Comparison of ENCODE assay signal across 8 cellular contexts in the genomic region with DNA sequence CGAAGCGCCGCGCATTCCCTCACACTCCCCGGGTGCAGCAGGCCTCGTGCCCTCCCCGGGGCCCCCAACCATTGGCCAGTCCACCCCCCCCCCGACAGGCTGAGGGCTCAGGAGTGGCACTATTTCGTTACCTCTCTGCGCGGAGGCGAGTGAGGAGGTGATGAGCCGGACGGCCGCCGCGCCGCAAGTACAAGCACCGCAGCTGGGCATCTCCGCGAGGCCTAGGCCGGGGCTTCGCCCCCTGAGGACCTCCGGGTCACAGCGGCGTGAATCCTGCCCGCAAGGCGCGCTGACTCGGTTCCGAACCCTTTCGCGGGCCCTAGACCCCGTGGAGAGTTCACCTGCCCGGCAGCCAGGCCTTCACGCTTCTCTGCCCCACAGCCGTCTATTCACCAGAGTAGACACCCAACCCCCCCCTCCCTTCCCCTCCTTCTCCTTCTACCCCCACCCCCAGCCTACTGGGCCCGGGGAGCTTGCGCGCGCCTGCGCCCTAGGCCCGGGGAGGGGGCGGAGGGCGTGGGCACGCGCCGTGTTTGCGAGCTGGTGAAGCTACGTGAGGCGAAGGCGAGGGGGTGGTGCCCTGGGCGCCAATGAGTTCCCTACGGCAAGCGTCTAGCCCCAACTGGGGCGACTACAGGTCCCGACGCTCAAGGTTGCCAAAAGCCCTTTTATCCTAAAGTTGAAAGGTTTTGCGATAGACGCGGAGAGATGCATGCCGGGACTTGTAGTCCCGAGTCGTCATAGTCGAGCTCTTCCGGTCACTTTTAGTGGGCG. TPM values are rescaled to one million over a fixed set of nuclear protein-coding genes. Genes with fewer than 3 reads are reported as not detected.
DNase-seq lines count a peak whose midpoint lies in the region; ATAC-seq and TF ChIP-seq lines count a peak whose summit lies in the region.

A gene (minus strand): TSS at position 399 of the 774 bp plus-strand sequence. CDS start 189 bp downstream, at position 210.

- H3K27me3 ChIP-seq in KMS-11 (ENCODE audit: insufficient read depth, low read depth) (no peaks in the 10 kb centered on the region), Panc1 (ENCODE audit: control insufficient read depth, insufficient read depth, low read length) (no peaks in the 10 kb centered on the region), mucosa of stomach (ENCODE audit: control insufficient read depth, insufficient read depth, low read length) (no peaks in the 10 kb centered on the region)

- CTCF ChIA-PET in Panc1 (lab: Charles Lee), result interaction anchor here (0.6 to 1.2 kb wide), 3 partner anchors 9 to 113 kb away, joined by 3 read pairs; no protein-coding TSS in a partner anchor

- BruUV-seq in Panc1 (replicated peaks; lab: Mats Ljungman, UMichigan), result no TSS peak

- POLR2A ChIA-PET in Panc1 (lab: Charles Lee), result interaction anchor here (0.5 to 1.4 kb wide), 7 partner anchors 65 to 825 kb away, joined by 3 to 12 read pairs (median 3); a partner anchor contains a TSS

- no peak within 1 kb of the TSS for H3K4me3 ChIP-seq in KMS-11 (IDR thresholded peaks at IDR 0.05; ENCODE audit: insufficient read depth, low read depth, low read length)
- H3K4me3 ChIP-seq in Panc1 (ENCODE audit: low read depth in 2 of 2, low read length in 2 of 2), result peak within 1 kb of the TSS; percentile 83 to 85
- H3K4me3 ChIP-seq in mucosa of stomach (ENCODE audit: low read length), result peak within 1 kb of the TSS; percentile 86

- peak; percentile 82 for DNase-seq in DMS53 treated with DMSO at 0.1 percent for 48 hours (lab: John Stamatoyannopoulos, UW; ENCODE audit: unreplicated experiment)
- DNase-seq in Panc1 (ENCODE audit: low read depth, low spot score), result peak; percentile 89
- DNase-seq in activated T-cell treated with anti-CD3 and anti-CD28 coated beads, Interleukin-2, amount 50 U/mL, for 4 hours, result peak; percentile 90
- peak; percentile 90 for DNase-seq in stimulated activated CD8-positive, alpha-beta memory T cell treated with anti-CD3 and anti-CD28 coated beads, Interleukin-4, amount 100 ng/mL, for 48 hours

- H2AFZ ChIP-seq in KMS-11 (ENCODE audit: low read depth), result peak within 1 kb of the TSS; percentile 87

- no peaks in the 10 kb centered on the region for H3K27me3 Mint-ChIP-seq in activated T-cell treated with anti-CD3 and anti-CD28 coated beads, Interleukin-2, amount 50 U/mL, for 4 hours (ENCODE audit: low read depth)

- intact Hi-C loops in Panc1 (cut with micrococcal nuclease; ENCODE audit: unreplicated experiment), result no loop called here

- H3K36me3 Mint-ChIP-seq in activated T-cell treated with anti-CD3 and anti-CD28 coated beads, Interleukin-2, amount 50 U/mL, for 4 hours (ENCODE audit: insufficient read depth), result no peaks in the 10 kb centered on the region

- peak within 1 kb of the TSS; percentile 84 for H3K4me2 ChIP-seq in KMS-11

- H3K9ac ChIP-seq in KMS-11, result peak within 1 kb of the TSS; percentile 87
- peak within 1 kb of the TSS; percentile 91 for H3K9ac ChIP-seq in mucosa of stomach (ENCODE audit: low read length)

- peak within 1 kb of the TSS; percentile 80 for H3K27ac ChIP-seq in KMS-11
- H3K27ac ChIP-seq in Panc1 (ENCODE audit: low read length), result peak within 1 kb of the TSS; percentile 90

- H3K9me3 Mint-ChIP-seq in activated T-cell treated with anti-CD3 and anti-CD28 coated beads, Interleukin-2, amount 50 U/mL, for 4 hours, result no peaks in the 10 kb centered on the region

- H3K79me2 ChIP-seq in KMS-11 (ENCODE audit: insufficient read depth, low read depth), result peaks cover 48% of the 10 kb centered on the region

- H3K9me3 ChIP-seq in Panc1 (ENCODE audit: control insufficient read depth, insufficient read depth, low read depth, low read length) (no peaks in the 10 kb centered on the region), mucosa of stomach (ENCODE audit: control insufficient read depth, low read length) (no peaks in the 10 kb centered on the region)

- H3K4me1 ChIP-seq in KMS-11 (ENCODE audit: low read depth, poor library complexity, severe bottlenecking) (peaks cover 28% of the 10 kb centered on the region), Panc1 (ENCODE audit: control insufficient read depth, insufficient read depth, low read length) (peaks cover 6% of the 10 kb centered on the region; the same call in 1 of the 2 replicates), mucosa of stomach (ENCODE audit: control insufficient read depth, insufficient read depth, low read length) (peaks cover 6% of the 10 kb centered on the region)

- peaks cover 31% of the 10 kb centered on the region for H3K4me1 Mint-ChIP-seq in activated T-cell treated with anti-CD3 and anti-CD28 coated beads, Interleukin-2, amount 50 U/mL, for 4 hours (ENCODE audit: low read depth)

- peak within 1 kb of the TSS; percentile 96 for H3K4me3 Mint-ChIP-seq in activated T-cell treated with anti-CD3 and anti-CD28 coated beads, Interleukin-2, amount 50 U/mL, for 4 hours

- ATAC-seq in GM21737 (IDR thresholded peaks at IDR 0.05; ENCODE audit: unreplicated experiment) (peak; percentile 73), Panc1 (peak; percentile 95), esophagus mucosa (peak; percentile 97)
- ATAC-seq in activated T-cell treated with anti-CD3 and anti-CD28 coated beads, Interleukin-2, amount 50 U/mL, for 4 hours, result peak; percentile 90 to 91

- TF ChIP-seq CTCF in KMS-11 (conservative IDR thresholded peaks at IDR 0.05; ENCODE audit: low read depth, low read length) (no peak), Panc1 (IDR thresholded peaks at IDR 0.05) (no peak)

- no peaks in the 10 kb centered on the region for H3K36me3 ChIP-seq in KMS-11 (ENCODE audit: insufficient read depth)
- H3K36me3 ChIP-seq in Panc1 (ENCODE audit: control insufficient read depth, insufficient read depth, low read length), result no peaks in the 10 kb centered on the region; the same call in 1 of the 2 replicates
- no peaks in the 10 kb centered on the region for H3K36me3 ChIP-seq in mucosa of stomach (ENCODE audit: control insufficient read depth, insufficient read depth, low read length)

- in situ Hi-C loops in Panc1 (cut with HindIII; ENCODE audit: low pct_unique_long_range_greater_than_20kb, low sequenced_read_pairs), result no loop called here

- H4K20me1 ChIP-seq in KMS-11 (ENCODE audit: insufficient read depth), result no peaks in the 10 kb centered on the region

RNA-seq across cellular contexts. Expression of the gene that starts here (rescaled TPM):
- total RNA-seq in Panc1 (2021; ENCODE audit: unreplicated experiment) (49.9 TPM), esophagus mucosa (49.3 TPM)
- polyA plus RNA-seq in Panc1 (2012; ENCODE audit: insufficient read length), result 32.3 TPM
- 10 to 100 TPM; 56.2 to 62.4 (median 58.0) TPM for total RNA-seq in activated T-cell treated with anti-CD3 and anti-CD28 coated beads, Interleukin-2, amount 50 U/mL, for 4 hours
